In genomic region chr13:113722921-113723320, GRCh38 we compare ENCODE assay signal across 34 cellular contexts. TPM values are rescaled to one million over a fixed set of nuclear protein-coding genes. Genes with fewer than 3 reads are reported as not detected.
DNase-seq lines count a peak whose midpoint lies in the region; ATAC-seq and TF ChIP-seq lines count a peak whose summit lies in the region.
"Had no signal": no experiment of that assay in that cellular context is flagged by ENCODE, and none has a peak within 500 bp of the region (broad histone marks: within the 10 kb centered on the region; RNA-seq: fewer than 3 reads in every experiment).

No MANE protein-coding gene starts in this region.

- ATAC-seq in natural killer cell (no peak), activated B cell treated with CpG ODN at 0.5 μM for 24 hours (ENCODE audit: low read depth) (no peak), aorta (ENCODE audit: low FRiP score) (no peak), HG02840 (IDR thresholded peaks at IDR 0.05; ENCODE audit: low FRiP score, unreplicated experiment) (no peak)
- no peak for ATAC-seq in natural killer cell treated with Interleukin-12 subunit alpha and Interleukin-12 subunit beta and Interleukin-15 and Interleukin-18, amount 100 ng/mL, for 72 hours
- ATAC-seq in naive thymus-derived CD4-positive, alpha-beta T cell, result no peak
- ATAC-seq: effector memory CD8-positive, alpha-beta T cell; left lung; stimulated activated memory B cell treated with anti-CD40 and anti-IgM and Interleukin-4, amounts not matched to agents 10 μg/mL and 1 μg/mL and 100 μg/mL, for 72 hours had no signal

- no peak overlapping the region for H3K4me3 ChIP-seq in naive thymus-derived CD4-positive, alpha-beta T cell (ENCODE audit: low read length)
- H3K4me3 ChIP-seq in aorta (ENCODE audit: low read length in 2 of 2) (no peak overlapping the region), foreskin fibroblast (ENCODE audit: low read depth in 1 of 2, low read length in 2 of 2) (no peak overlapping the region)
- H3K4me3 ChIP-seq: ascending aorta, BLaER1, cardiac muscle cell, GM23248, left lung, SJCRH30 had no signal

- WGBS in aorta, 2 donors, result 68 to 72% methylated on average over 9 of the region's 11 CpGs

- H3K9me3 Mint-ChIP-seq in natural killer cell (no peaks in the 10 kb centered on the region), activated B cell treated with CpG ODN at 0.5 μM for 24 hours (no peaks in the 10 kb centered on the region)
- H3K9me3 Mint-ChIP-seq in natural killer cell treated with Interleukin-12 subunit alpha and Interleukin-12 subunit beta and Interleukin-15 and Interleukin-18, amount 100 ng/mL, for 72 hours, result no peaks in the 10 kb centered on the region
- peaks cover 0 to 7% (median 0%) of the 10 kb centered on the region in 11 donors for H3K9me3 Mint-ChIP-seq in naive thymus-derived CD4-positive, alpha-beta T cell
- H3K9me3 Mint-ChIP-seq: effector memory CD8-positive, alpha-beta T cell; HFFc6; stimulated activated memory B cell treated with anti-CD40 and anti-IgM and Interleukin-4, amounts not matched to agents 10 μg/mL and 1 μg/mL and 100 μg/mL, for 72 hours had no signal

- no peaks in the 10 kb centered on the region for H3K9me3 ChIP-seq in naive thymus-derived CD4-positive, alpha-beta T cell (ENCODE audit: control insufficient read depth in 2 of 3, low read length in 3 of 3)
- H3K9me3 ChIP-seq in aorta (ENCODE audit: control insufficient read depth, low read length), result no peaks in the 10 kb centered on the region
- H3K9me3 ChIP-seq: ascending aorta, SJCRH30 had no signal

- DNase-seq in natural killer cell (no peak), activated B cell treated with CpG ODN at 0.5 μM for 24 hours (no peak), aorta (peak; percentile 27 to 43), foreskin fibroblast (no peak), kidney glomerular epithelial cell (lab: John Stamatoyannopoulos, UW) (no peak)
- no peak for DNase-seq in natural killer cell treated with Interleukin-12 subunit alpha and Interleukin-12 subunit beta and Interleukin-15 and Interleukin-18, amount 100 ng/mL, for 72 hours (ENCODE audit: low spot score)
- no peak for DNase-seq in naive thymus-derived CD4-positive, alpha-beta T cell
- DNase-seq: activated CD4-positive, alpha-beta T cell treated with anti-CD3 and anti-CD28 coated beads, Interleukin-2, amount 50 U/mL, for 48 hours; activated CD8-positive, alpha-beta memory T cell treated with anti-CD3 and anti-CD28 coated beads, Interleukin-2, amount 50 U/mL, for 4 hours; Calu3; cortex of kidney; DND-41; effector memory CD8-positive, alpha-beta T cell; GF-D8; GM23248; HFFc6; NCI-H1092; NCI-H1694; NCI-H446 treated with DMSO at 0.1 percent for 48 hours; SJCRH30; substantia nigra; trophoblast cell had no signal

- intact Hi-C loops in natural killer cell (cut with micrococcal nuclease) (no loop called here), activated B cell treated with CpG ODN at 0.5 μM for 24 hours (cut with micrococcal nuclease) (no loop called here), aorta (cut with DNase I) (no loop called here)
- intact Hi-C loops in naive thymus-derived CD4-positive, alpha-beta T cell (cut with micrococcal nuclease), result no loop called here

- peaks cover 3 to 20% of the 10 kb centered on the region in 2 donors for H3K4me1 ChIP-seq in naive thymus-derived CD4-positive, alpha-beta T cell (ENCODE audit: control insufficient read depth in 2 of 2, insufficient read depth in 2 of 2, low read length in 2 of 2)
- no peaks in the 10 kb centered on the region for H3K4me1 ChIP-seq in aorta (ENCODE audit: control insufficient read depth in 1 of 2, insufficient read depth in 2 of 2, low read length in 2 of 2)
- H3K4me1 ChIP-seq: BLaER1, SJCRH30 had no signal

- H3K36me3 Mint-ChIP-seq in natural killer cell (no peaks in the 10 kb centered on the region), activated B cell treated with CpG ODN at 0.5 μM for 24 hours (ENCODE audit: low read depth) (no peaks in the 10 kb centered on the region)
- H3K36me3 Mint-ChIP-seq in natural killer cell treated with Interleukin-12 subunit alpha and Interleukin-12 subunit beta and Interleukin-15 and Interleukin-18, amount 100 ng/mL, for 72 hours, result no peaks in the 10 kb centered on the region
- no peaks in the 10 kb centered on the region for H3K36me3 Mint-ChIP-seq in naive thymus-derived CD4-positive, alpha-beta T cell
- H3K36me3 Mint-ChIP-seq: activated naive CD8-positive, alpha-beta T cell; stimulated activated memory B cell treated with anti-CD40 and anti-IgM and Interleukin-4, amounts not matched to agents 10 μg/mL and 1 μg/mL and 100 μg/mL, for 72 hours had no signal

- H3K4me3 Mint-ChIP-seq in natural killer cell (peak overlapping the region; percentile 28), activated B cell treated with CpG ODN at 0.5 μM for 24 hours (peak overlapping the region; percentile 38)
- no peak overlapping the region for H3K4me3 Mint-ChIP-seq in natural killer cell treated with Interleukin-12 subunit alpha and Interleukin-12 subunit beta and Interleukin-15 and Interleukin-18, amount 100 ng/mL, for 72 hours
- H3K4me3 Mint-ChIP-seq in naive thymus-derived CD4-positive, alpha-beta T cell, result peak overlapping the region in 6 of 10 donors; percentile 15 to 65 (median 42)
- H3K4me3 Mint-ChIP-seq: activated naive CD8-positive, alpha-beta T cell; HFFc6; stimulated activated memory B cell treated with anti-CD40 and anti-IgM and Interleukin-4, amounts not matched to agents 10 μg/mL and 1 μg/mL and 100 μg/mL, for 72 hours had no signal

- no peaks in the 10 kb centered on the region for H3K36me3 ChIP-seq in naive thymus-derived CD4-positive, alpha-beta T cell (ENCODE audit: control insufficient read depth in 2 of 3, insufficient read depth in 3 of 3, low read length in 3 of 3)
- H3K36me3 ChIP-seq in aorta (ENCODE audit: control insufficient read depth in 1 of 2, insufficient read depth in 2 of 2, low read length in 1 of 2), result no peaks in the 10 kb centered on the region
- H3K36me3 ChIP-seq: ascending aorta, BLaER1, cardiac muscle cell, left lung, SJCRH30 had no signal

- TF ChIP-seq CTCF in natural killer cell (IDR thresholded peaks at IDR 0.05), result no peak
- no peak for TF ChIP-seq CTCF in activated B cell treated with CpG ODN at 0.5 μM for 24 hours (IDR thresholded peaks at IDR 0.05)
- no peak for TF ChIP-seq CTCF in foreskin fibroblast (IDR thresholded peaks at IDR 0.05; ENCODE audit: low read depth, low read length)

- no peaks in the 10 kb centered on the region for H3K27me3 Mint-ChIP-seq in natural killer cell (ENCODE audit: low read depth in 2 of 2)
- H3K27me3 Mint-ChIP-seq in natural killer cell treated with Interleukin-12 subunit alpha and Interleukin-12 subunit beta and Interleukin-15 and Interleukin-18, amount 100 ng/mL, for 72 hours, result no peaks in the 10 kb centered on the region
- H3K27me3 Mint-ChIP-seq in activated B cell treated with CpG ODN at 0.5 μM for 24 hours, result no peaks in the 10 kb centered on the region
- no peaks in the 10 kb centered on the region for H3K27me3 Mint-ChIP-seq in naive thymus-derived CD4-positive, alpha-beta T cell
- H3K27me3 Mint-ChIP-seq: activated naive CD8-positive, alpha-beta T cell; effector memory CD8-positive, alpha-beta T cell; stimulated activated memory B cell treated with anti-CD40 and anti-IgM and Interleukin-4, amounts not matched to agents 10 μg/mL and 1 μg/mL and 100 μg/mL, for 72 hours had no signal

- no peaks in the 10 kb centered on the region for H3K27me3 ChIP-seq in naive thymus-derived CD4-positive, alpha-beta T cell (ENCODE audit: control insufficient read depth in 2 of 2, insufficient read depth in 2 of 2, low read length in 2 of 2)
- H3K27me3 ChIP-seq in aorta (ENCODE audit: control insufficient read depth in 1 of 2, insufficient read depth in 2 of 2, low read length in 1 of 2), result no peaks in the 10 kb centered on the region
- H3K27me3 ChIP-seq: ascending aorta, cardiac muscle cell, left lung, SJCRH30 had no signal

- POLR2A ChIA-PET in activated B cell treated with CpG ODN at 0.5 μM for 24 hours (lab: Charles Lee), result no interaction called here
- POLR2A ChIA-PET in naive thymus-derived CD4-positive, alpha-beta T cell (lab: Charles Lee), result interaction anchor here (0.5 to 0.6 kb wide), 2 partner anchors 116 to 354 kb away, joined by 3 read pairs; no protein-coding TSS in a partner anchor

- H3K27ac ChIP-seq in naive thymus-derived CD4-positive, alpha-beta T cell (ENCODE audit: low read depth, low read length), result no peak overlapping the region
- H3K27ac ChIP-seq in aorta (ENCODE audit: low read depth in 1 of 2, low read length in 2 of 2), result no peak overlapping the region
- H3K27ac ChIP-seq: ascending aorta, BLaER1, cardiac muscle cell, GM23248, left lung, SJCRH30 had no signal

- CTCF ChIA-PET in activated B cell treated with CpG ODN at 0.5 μM for 24 hours (lab: Charles Lee), result no interaction called here
- CTCF ChIA-PET in naive thymus-derived CD4-positive, alpha-beta T cell (lab: Charles Lee), result no interaction called here

- peaks cover 0 to 11% of the 10 kb centered on the region in 2 donors for H3K4me1 Mint-ChIP-seq in natural killer cell
- H3K4me1 Mint-ChIP-seq in natural killer cell treated with Interleukin-12 subunit alpha and Interleukin-12 subunit beta and Interleukin-15 and Interleukin-18, amount 100 ng/mL, for 72 hours (ENCODE audit: low read depth in 2 of 2), result peaks cover 0 to 3% of the 10 kb centered on the region in 2 donors
- H3K4me1 Mint-ChIP-seq in activated B cell treated with CpG ODN at 0.5 μM for 24 hours, result peaks cover 7% of the 10 kb centered on the region
- H3K4me1 Mint-ChIP-seq in naive thymus-derived CD4-positive, alpha-beta T cell, result peaks cover 0 to 23% (median 13%) of the 10 kb centered on the region in 7 donors

- peak overlapping the region; percentile 30 to 84 for H3K27ac Mint-ChIP-seq in natural killer cell
- H3K27ac Mint-ChIP-seq in natural killer cell treated with Interleukin-12 subunit alpha and Interleukin-12 subunit beta and Interleukin-15 and Interleukin-18, amount 100 ng/mL, for 72 hours, result no peak overlapping the region
- H3K27ac Mint-ChIP-seq in activated B cell treated with CpG ODN at 0.5 μM for 24 hours, result no peak overlapping the region
- peak overlapping the region in 5 of 9 donors; percentile 65 to 94 (median 87) for H3K27ac Mint-ChIP-seq in naive thymus-derived CD4-positive, alpha-beta T cell
- H3K27ac Mint-ChIP-seq: activated naive CD8-positive, alpha-beta T cell; effector memory CD8-positive, alpha-beta T cell; HFFc6; stimulated activated memory B cell treated with anti-CD40 and anti-IgM and Interleukin-4, amounts not matched to agents 10 μg/mL and 1 μg/mL and 100 μg/mL, for 72 hours had no signal

RNA-seq across cellular contexts. Expression of gene TMEM255B, which starts 36.1 kb away (rescaled TPM):
- total RNA-seq in natural killer cell, result 1 to 10 TPM in 2 of 3 donors, under 1 TPM in 1; 0.38 to 3.0 (median 1.0) TPM
- total RNA-seq in natural killer cell treated with Interleukin-12 subunit alpha and Interleukin-12 subunit beta and Interleukin-15 and Interleukin-18, amount 100 ng/mL, for 72 hours, result 1 to 10 TPM; 1.3 to 2.2 TPM
- total RNA-seq in activated B cell treated with CpG ODN at 0.5 μM for 24 hours, result 5.2 and 6.2 TPM in 2 replicates
- 1 to 10 TPM in 4 of 5 experiments, under 1 TPM in 1; 0.62 to 3.3 (median 1.6) TPM for total RNA-seq in naive thymus-derived CD4-positive, alpha-beta T cell
- under 1 TPM in 1 of 2 donors, not detected in 1; 0.08 TPM for polyA plus RNA-seq in naive thymus-derived CD4-positive, alpha-beta T cell
- total RNA-seq in aorta, result 10 to 100 TPM; 36.6 to 67.3 TPM
- 1 to 10 TPM in 1 of 2 donors, under 1 TPM in 1; 0.63 to 4.3 TPM for polyA plus RNA-seq in aorta
- total RNA-seq: Calu3, cardiac muscle cell, GM23248, SJCRH30 had no signal

RNA-seq across cellular contexts. Expression of gene GRK1, which starts 55.9 kb away (rescaled TPM):
- not detected for total RNA-seq in natural killer cell
- total RNA-seq in natural killer cell treated with Interleukin-12 subunit alpha and Interleukin-12 subunit beta and Interleukin-15 and Interleukin-18, amount 100 ng/mL, for 72 hours, result under 1 TPM in 1 of 2 donors, not detected in 1; 0.14 TPM
- 0.07 and 0.44 TPM in 2 replicates for total RNA-seq in activated B cell treated with CpG ODN at 0.5 μM for 24 hours
- not detected for total RNA-seq in naive thymus-derived CD4-positive, alpha-beta T cell
- not detected for polyA plus RNA-seq in naive thymus-derived CD4-positive, alpha-beta T cell
- under 1 TPM in 1 of 2 donors, not detected in 1; 0.10 TPM for total RNA-seq in aorta
- not detected for polyA plus RNA-seq in aorta
- total RNA-seq: ascending aorta, Calu3, GM23248, HFFc6, M059J, myocyte, osteocyte, SJCRH30, skeletal muscle tissue had no signal
- polyA plus RNA-seq: esophagus, GM23248 had no signal

Comparison
In these comparisons a context has a peak if more than half of its experiments do, and no peak if none do; other contexts are left out.
1. H3K27ac Mint-ChIP-seq: peak in natural killer cell (2 of 2) and naive thymus-derived CD4-positive, alpha-beta T cell (5 of 9); none in natural killer cell treated with Interleukin-12 subunit alpha and Interleukin-12 subunit beta and Interleukin-15 and Interleukin-18, amount 100 ng/mL, for 72 hours (0 of 2) and activated B cell treated with CpG ODN at 0.5 μM for 24 hours (single experiment).
2. DNase-seq: peak in aorta (2 of 2); none in natural killer cell (single experiment), natural killer cell treated with Interleukin-12 subunit alpha and Interleukin-12 subunit beta and Interleukin-15 and Interleukin-18, amount 100 ng/mL, for 72 hours (single experiment), activated B cell treated with CpG ODN at 0.5 μM for 24 hours (single experiment), naive thymus-derived CD4-positive, alpha-beta T cell (0 of 9), foreskin fibroblast (0 of 2) and kidney glomerular epithelial cell (single experiment).